Comparison of ENCODE assay signal across 11 cellular contexts in genomic region chrX:79367907-79368306, GRCh38. TPM values are rescaled to one million over a fixed set of nuclear protein-coding genes. Genes with fewer than 3 reads are reported as not detected.
DNase-seq lines count a peak whose midpoint lies in the region; ATAC-seq and TF ChIP-seq lines count a peak whose summit lies in the region.
"Had no signal": no experiment of that assay in that cellular context is flagged by ENCODE, and none has a peak within 500 bp of the region (broad histone marks: within the 10 kb centered on the region; RNA-seq: fewer than 3 reads in every experiment).

No MANE protein-coding gene starts in this region.

- no peak for ATAC-seq in CD4-positive, alpha-beta T cell (ENCODE audit: poor library complexity)
- ATAC-seq in activated naive CD8-positive, alpha-beta T cell treated with anti-CD3 and anti-CD28 coated beads, Interleukin-2, amount 50 U/mL, for 24 hours = no peak
- no peak for ATAC-seq in naive thymus-derived CD4-positive, alpha-beta T cell
- ATAC-seq in GM21390 (IDR thresholded peaks at IDR 0.05; ENCODE audit: unreplicated experiment) = no peak
- ATAC-seq in HG02763 (IDR thresholded peaks at IDR 0.05; ENCODE audit: unreplicated experiment) = no peak

- CTCF ChIA-PET in CD4-positive, alpha-beta T cell (lab: Charles Lee) = no interaction called here
- CTCF ChIA-PET in naive thymus-derived CD4-positive, alpha-beta T cell (lab: Charles Lee) = no interaction called here

- peak overlapping the region; percentile 72 for H3K4me3 ChIP-seq in HUES6 (ENCODE audit: low read depth, low read length)
- peak overlapping the region; percentile 93 for H3K4me3 ChIP-seq in naive thymus-derived CD4-positive, alpha-beta T cell (ENCODE audit: low read length)
- H3K4me3 ChIP-seq: PC-9 had no signal

- no peaks in the 10 kb centered on the region for H3K9me3 ChIP-seq in CD4-positive, alpha-beta T cell (ENCODE audit: control insufficient read depth, low read length)
- H3K9me3 ChIP-seq in HUES6 (ENCODE audit: control insufficient read depth, insufficient read depth, low read depth, low read length) = no peaks in the 10 kb centered on the region
- H3K9me3 ChIP-seq in naive thymus-derived CD4-positive, alpha-beta T cell (ENCODE audit: control insufficient read depth in 2 of 3, low read length in 3 of 3) = no peaks in the 10 kb centered on the region

- DNase-seq in CD4-positive, alpha-beta T cell = no peak
- no peak for DNase-seq in activated naive CD8-positive, alpha-beta T cell treated with anti-CD3 and anti-CD28 coated beads, Interleukin-2, amount 50 U/mL, for 24 hours
- DNase-seq in naive thymus-derived CD4-positive, alpha-beta T cell = peak in 3 of 9 donors; percentile 7 to 23 (median 14)
- no peak for DNase-seq in GM19238 (ENCODE audit: insufficient read length, low spot score)
- no peak for DNase-seq in NCI-H510A treated with DMSO at 0.1 percent for 48 hours (lab: John Stamatoyannopoulos, UW)
- DNase-seq: NCI-H2081 treated with DMSO at 0.1 percent for 48 hours, PC-9 had no signal

- intact Hi-C loops in CD4-positive, alpha-beta T cell (cut with DNase I, micrococcal nuclease) = loop anchor here in 1 of 2 experiments (2.0 to 10.0 kb wide), 4 partner anchors 45 to 423 kb away; partner anchors contain the start of gene P2RY10
- intact Hi-C loops in naive thymus-derived CD4-positive, alpha-beta T cell (cut with micrococcal nuclease) = loop anchor here (1.0 to 10.0 kb wide), 16 partner anchors 31 to 1473 kb away; partner anchors contain the start of genes COX7B (in 2 of the 2), MAGT1 (in 2 of the 2), P2RY10 (in 1 of the 2) and PGK1 (in 1 of the 2)

- H3K4me1 ChIP-seq in HUES6 (ENCODE audit: control insufficient read depth, insufficient read depth, low read length) = peaks cover 14% of the 10 kb centered on the region; the same call in 1 of the 2 replicates
- H3K4me1 ChIP-seq in naive thymus-derived CD4-positive, alpha-beta T cell (ENCODE audit: control insufficient read depth in 2 of 2, insufficient read depth in 2 of 2, low read length in 2 of 2) = peaks cover 7 to 11% of the 10 kb centered on the region in 2 donors

- H3K9ac ChIP-seq in HUES6 (ENCODE audit: low read length) = no peak overlapping the region

- H3K9me3 Mint-ChIP-seq in CD4-positive, alpha-beta T cell = no peaks in the 10 kb centered on the region
- no peaks in the 10 kb centered on the region for H3K9me3 Mint-ChIP-seq in activated naive CD8-positive, alpha-beta T cell treated with anti-CD3 and anti-CD28 coated beads, Interleukin-2, amount 50 U/mL, for 24 hours
- no peaks in the 10 kb centered on the region for H3K9me3 Mint-ChIP-seq in naive thymus-derived CD4-positive, alpha-beta T cell

- POLR2A ChIA-PET in CD4-positive, alpha-beta T cell (lab: Charles Lee) = interaction anchor here (0.9 to 2.0 kb wide), 3 partner anchors 45 to 260 kb away, joined by 3 to 5 read pairs (median 4); no protein-coding TSS in a partner anchor
- POLR2A ChIA-PET in naive thymus-derived CD4-positive, alpha-beta T cell (lab: Charles Lee) = interaction anchor here (0.6 to 2.5 kb wide), 4 partner anchors 43 to 1264 kb away, joined by 3 to 15 read pairs (median 4); partner anchors contain the start of gene PGK1

- peak overlapping the region; percentile 98 for H3K4me3 Mint-ChIP-seq in CD4-positive, alpha-beta T cell
- H3K4me3 Mint-ChIP-seq in activated naive CD8-positive, alpha-beta T cell treated with anti-CD3 and anti-CD28 coated beads, Interleukin-2, amount 50 U/mL, for 24 hours = peak overlapping the region; percentile 90
- H3K4me3 Mint-ChIP-seq in naive thymus-derived CD4-positive, alpha-beta T cell = peak overlapping the region; percentile 89 to 99 (median 95)

- no peak for TF ChIP-seq CTCF in CD4-positive, alpha-beta T cell (IDR thresholded peaks at IDR 0.05)

- H3K36me3 Mint-ChIP-seq in CD4-positive, alpha-beta T cell (ENCODE audit: low read depth) = peaks cover 36% of the 10 kb centered on the region
- peaks cover 1% of the 10 kb centered on the region for H3K36me3 Mint-ChIP-seq in activated naive CD8-positive, alpha-beta T cell treated with anti-CD3 and anti-CD28 coated beads, Interleukin-2, amount 50 U/mL, for 24 hours (ENCODE audit: low read depth)
- peaks cover 0 to 11% (median 2%) of the 10 kb centered on the region in 5 donors for H3K36me3 Mint-ChIP-seq in naive thymus-derived CD4-positive, alpha-beta T cell

- no peak overlapping the region for H3K27ac ChIP-seq in CD4-positive, alpha-beta T cell (ENCODE audit: low read depth, low read length)
- no peak overlapping the region; the same call in 1 of the 2 replicates for H3K27ac ChIP-seq in HUES6 (ENCODE audit: low read depth, low read length)
- peak overlapping the region; percentile 89 for H3K27ac ChIP-seq in naive thymus-derived CD4-positive, alpha-beta T cell (ENCODE audit: low read depth, low read length)
- H3K27ac ChIP-seq: C4-2B, PC-9 had no signal

- H3K27me3 Mint-ChIP-seq in CD4-positive, alpha-beta T cell = no peaks in the 10 kb centered on the region
- no peaks in the 10 kb centered on the region for H3K27me3 Mint-ChIP-seq in activated naive CD8-positive, alpha-beta T cell treated with anti-CD3 and anti-CD28 coated beads, Interleukin-2, amount 50 U/mL, for 24 hours
- H3K27me3 Mint-ChIP-seq in naive thymus-derived CD4-positive, alpha-beta T cell = no peaks in the 10 kb centered on the region

- H3K36me3 ChIP-seq in HUES6 (ENCODE audit: control insufficient read depth, insufficient read depth, low read length) = no peaks in the 10 kb centered on the region
- no peaks in the 10 kb centered on the region for H3K36me3 ChIP-seq in naive thymus-derived CD4-positive, alpha-beta T cell (ENCODE audit: control insufficient read depth in 2 of 3, insufficient read depth in 3 of 3, low read length in 3 of 3)

- H3K27ac Mint-ChIP-seq in CD4-positive, alpha-beta T cell = peak overlapping the region; percentile 99
- peak overlapping the region; percentile 89 for H3K27ac Mint-ChIP-seq in activated naive CD8-positive, alpha-beta T cell treated with anti-CD3 and anti-CD28 coated beads, Interleukin-2, amount 50 U/mL, for 24 hours
- peak overlapping the region; percentile 92 to 99 (median 98) for H3K27ac Mint-ChIP-seq in naive thymus-derived CD4-positive, alpha-beta T cell

- no peaks in the 10 kb centered on the region for H3K27me3 ChIP-seq in CD4-positive, alpha-beta T cell (ENCODE audit: control insufficient read depth, insufficient read depth, low read length)
- H3K27me3 ChIP-seq in HUES6 (ENCODE audit: control insufficient read depth, insufficient read depth, low read length) = no peaks in the 10 kb centered on the region; the same call in 1 of the 2 replicates
- H3K27me3 ChIP-seq in naive thymus-derived CD4-positive, alpha-beta T cell (ENCODE audit: control insufficient read depth in 2 of 2, insufficient read depth in 2 of 2, low read length in 2 of 2) = no peaks in the 10 kb centered on the region

- peaks cover 21% of the 10 kb centered on the region for H3K4me1 Mint-ChIP-seq in CD4-positive, alpha-beta T cell (ENCODE audit: low read depth)
- H3K4me1 Mint-ChIP-seq in activated naive CD8-positive, alpha-beta T cell treated with anti-CD3 and anti-CD28 coated beads, Interleukin-2, amount 50 U/mL, for 24 hours = peaks cover 22% of the 10 kb centered on the region
- peaks cover 2 to 37% (median 28%) of the 10 kb centered on the region in 7 donors for H3K4me1 Mint-ChIP-seq in naive thymus-derived CD4-positive, alpha-beta T cell

RNA-seq across cellular contexts. Expression of gene ITM2A, which starts 0.8 kb away (rescaled TPM):
- total RNA-seq in CD4-positive, alpha-beta T cell = 100 to 1,000 TPM; 236 to 259 TPM
- 100 to 1,000 TPM; 109 to 170 (median 154) TPM for total RNA-seq in naive thymus-derived CD4-positive, alpha-beta T cell
- polyA plus RNA-seq in naive thymus-derived CD4-positive, alpha-beta T cell = 100 to 1,000 TPM; 639 to 837 TPM
- total RNA-seq: PC-9 had no signal
